Comparison of ENCODE assay signal across 1 cellular context in genomic region chr4:139593091-139593564, GRCh38.
TF ChIP-seq lines count a peak whose summit lies in the region.

No MANE protein-coding gene starts in this region.

TF ChIP-seq in GM23338, 12 proteins besides CTCF, POLR2A, EP300 and RAD21 (continued from another document):
- TF ChIP-seq ZNF462 (CRISPR knock-in tag; IDR thresholded peaks at IDR 0.05) (no peak), POLR2AphosphoS5 (IDR thresholded peaks at IDR 0.05; ENCODE audit: low read depth) (no peak), CREB1 (CRISPR knock-in tag; IDR thresholded peaks at IDR 0.05; ENCODE audit: low read depth) (no peak), ZNF114 (CRISPR knock-in tag; IDR thresholded peaks at IDR 0.05) (no peak)
